16 cellular contexts compared by ENCODE assay signal in the genomic region with DNA sequence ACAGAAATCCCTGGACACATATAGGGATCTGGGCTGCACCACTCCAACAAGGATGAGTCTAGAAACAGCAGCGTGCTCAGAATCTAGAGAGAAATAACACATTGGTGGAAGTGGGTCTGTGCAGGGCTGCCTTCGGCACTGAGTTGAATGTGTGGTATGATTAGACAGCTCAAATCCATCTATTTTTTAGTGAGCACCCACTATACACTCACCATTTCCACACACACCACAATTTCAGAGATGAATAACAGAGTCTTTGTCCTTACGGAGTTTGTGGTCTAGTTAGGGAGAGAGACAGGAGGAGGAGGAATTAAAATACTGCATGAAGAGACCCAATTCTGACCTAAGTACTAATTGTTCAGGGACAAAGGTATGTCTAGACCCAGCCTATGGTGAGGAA.
"Had no signal": no experiment of that assay in that cellular context is flagged by ENCODE, and none has a peak within 500 bp of the region (broad histone marks: within the 10 kb centered on the region; RNA-seq: fewer than 3 reads in every experiment).

No MANE protein-coding gene starts in this region.

- H3K4me3 Mint-ChIP-seq: activated T-cell treated with anti-CD3 and anti-CD28 coated beads, Interleukin-2, amount 50 U/mL, for 4 hours had no signal

- H3K36me3 ChIP-seq: cardiac muscle cell, right atrium auricular region, upper lobe of right lung had no signal

- H3K9me3 Mint-ChIP-seq: activated T-cell treated with anti-CD3 and anti-CD28 coated beads, Interleukin-2, amount 50 U/mL, for 4 hours had no signal

- H3K27ac ChIP-seq: cardiac muscle cell, coronary artery, right atrium auricular region, upper lobe of right lung had no signal

- H3K4me3 ChIP-seq: cardiac muscle cell, coronary artery, hepatocyte, right atrium auricular region, upper lobe of right lung had no signal

- H3K9me3 ChIP-seq: right atrium auricular region, upper lobe of right lung had no signal

- ATAC-seq: SK-N-SH treated with all-trans-retinoic acid at 6 μM for 48 hours, upper lobe of right lung had no signal

- DNase-seq: activated CD4-positive, alpha-beta T cell treated with anti-CD3 and anti-CD28 coated beads, Interleukin-2, amount 50 U/mL, for 4 hours; activated CD4-positive, CD25-positive, alpha-beta regulatory T cell; activated gamma-delta T cell treated with Interleukin-2 at 50 U/mL for 16 hours; activated T-cell treated with anti-CD3 and anti-CD28 coated beads, Interleukin-2, amount 50 U/mL, for 4 hours; effector CD8-positive, alpha-beta T cell; kidney glomerular epithelial cell; posterior cingulate gyrus; small intestine; stimulated activated naive CD4-positive, alpha-beta T cell; T-helper 2 cell; upper lobe of right lung had no signal

- H3K27me3 ChIP-seq: cardiac muscle cell, hepatocyte, right atrium auricular region, upper lobe of right lung had no signal
